Comparison of ENCODE assay signal across 1 cellular context in the genomic region with DNA sequence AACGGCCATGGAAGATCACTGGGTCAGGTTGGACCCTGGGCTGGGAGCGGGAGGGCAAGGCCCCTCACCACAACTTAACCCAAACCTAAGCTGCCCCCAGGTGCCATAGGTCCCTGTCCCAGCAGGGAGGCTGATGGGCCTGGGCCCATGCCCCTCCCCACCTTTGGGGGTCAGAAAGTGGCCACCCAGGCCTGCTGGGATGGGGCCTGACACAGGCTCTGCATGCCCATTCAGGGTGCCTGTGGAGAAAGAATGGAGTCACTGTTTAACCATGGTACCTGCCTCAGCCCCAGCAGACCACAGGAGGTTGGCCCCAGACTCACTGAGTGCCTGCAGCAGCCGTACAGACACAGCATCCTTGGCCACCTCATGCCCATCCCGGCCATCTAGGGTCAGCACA. TPM values are rescaled to one million over a fixed set of nuclear protein-coding genes. Genes with fewer than 3 reads are reported as not detected.
"Had no signal": no experiment of that assay in that cellular context is flagged by ENCODE, and none has a peak within 500 bp of the region (broad histone marks: within the 10 kb centered on the region; RNA-seq: fewer than 3 reads in every experiment).

No MANE protein-coding gene starts in this region.

RNA-seq across cellular contexts. Expression of a gene that starts 2.3 kb away (rescaled TPM):
- polyA plus RNA-seq: IgD-negative memory B cell had no signal
